In genomic region chr1:98256700-98257099, GRCh38 we compare ENCODE assay signal across 26 cellular contexts.
"Had no signal": no experiment of that assay in that cellular context is flagged by ENCODE, and none has a peak within 500 bp of the region (broad histone marks: within the 10 kb centered on the region; RNA-seq: fewer than 3 reads in every experiment).

No MANE protein-coding gene starts in this region.

- H3K4me3 Mint-ChIP-seq: activated B cell treated with CpG ODN at 0.5 μM for 24 hours; activated CD4-positive, alpha-beta memory T cell treated with anti-CD3 and anti-CD28 coated beads for 36 hours; activated CD8-positive, alpha-beta memory T cell treated with anti-CD3 and anti-CD28 coated beads, Interleukin-2, amount 10 ng/mL, durations not matched to agents 7 days and 5 days; dendritic cell treated with granulocyte-macrophage colony-stimulating factor and Interleukin-4, amounts not matched to agents 40 ng/mL and 50 ng/mL, for 4 days; naive thymus-derived CD8-positive, alpha-beta T cell; stimulated activated naive CD8-positive, alpha-beta T cell treated with anti-CD3 and anti-CD28 coated beads, Interleukin-15, Interleukin-2, amounts not matched to agents 100 ng/mL and 50 ng/mL, for 24 hours; T-helper 1 cell treated with Interleukin-12 subunit alpha and Interleukin-12 subunit beta and Interleukin-4 antibody, amounts not matched to agents 30 μg/mL and 1 μg/mL, for 36 hours had no signal

- H3K4me1 Mint-ChIP-seq: activated B cell treated with CpG ODN at 0.5 μM for 24 hours; activated CD8-positive, alpha-beta memory T cell treated with anti-CD3 and anti-CD28 coated beads, Interleukin-2, amount 10 ng/mL, durations not matched to agents 7 days and 5 days; naive thymus-derived CD8-positive, alpha-beta T cell had no signal

- ATAC-seq: activated CD8-positive, alpha-beta memory T cell treated with anti-CD3 and anti-CD28 coated beads, Interleukin-2, amount 10 ng/mL, durations not matched to agents 7 days and 5 days; activated naive CD4-positive, alpha-beta T cell treated with anti-CD3 and anti-CD28 coated beads, Interleukin-2, amount 50 U/mL, for 72 hours; left lobe of liver; lower lobe of right lung; naive thymus-derived CD8-positive, alpha-beta T cell; upper lobe of right lung had no signal

- DNase-seq: activated B cell treated with CpG ODN at 0.5 μM for 24 hours; activated CD4-positive, alpha-beta memory T cell treated with anti-CD3 and anti-CD28 coated beads for 36 hours; activated CD4-positive, alpha-beta T cell treated with anti-CD3 and anti-CD28 coated beads for 4 hours; activated CD8-positive, alpha-beta memory T cell treated with anti-CD3 and anti-CD28 coated beads, Interleukin-2, amount 10 ng/mL, durations not matched to agents 7 days and 5 days; activated gamma-delta T cell; activated T-cell treated with anti-CD3 and anti-CD28 coated beads for 4 hours; brain microvascular endothelial cell; caudate nucleus; effector memory CD4-positive, alpha-beta T cell; foreskin melanocyte; lower lobe of right lung; naive thymus-derived CD8-positive, alpha-beta T cell; retina; sigmoid colon; stimulated activated CD4-positive, alpha-beta T cell treated with anti-CD3 and anti-CD28 coated beads, Interleukin-15, amount 100 ng/mL, for 24 hours; stimulated activated CD4-positive, alpha-beta T cell treated with anti-CD3 and anti-CD28 coated beads, Interleukin-4, amount 100 ng/mL, for 1 hour; substantia nigra; T1000; thyroid gland; upper lobe of right lung had no signal

- H3K27ac Mint-ChIP-seq: activated B cell treated with CpG ODN at 0.5 μM for 24 hours; activated CD4-positive, alpha-beta memory T cell treated with anti-CD3 and anti-CD28 coated beads for 36 hours; activated CD8-positive, alpha-beta memory T cell treated with anti-CD3 and anti-CD28 coated beads, Interleukin-2, amount 10 ng/mL, durations not matched to agents 7 days and 5 days; activated naive CD4-positive, alpha-beta T cell treated with anti-CD3 and anti-CD28 coated beads, Interleukin-2, amount 50 U/mL, for 72 hours; dendritic cell treated with granulocyte-macrophage colony-stimulating factor and Interleukin-4, amounts not matched to agents 40 ng/mL and 50 ng/mL, for 4 days; naive thymus-derived CD8-positive, alpha-beta T cell; progenitor cell of endocrine pancreas; stimulated activated naive CD8-positive, alpha-beta T cell treated with anti-CD3 and anti-CD28 coated beads, Interleukin-15, Interleukin-2, amounts not matched to agents 100 ng/mL and 50 ng/mL, for 24 hours; T-helper 1 cell treated with Interleukin-12 subunit alpha and Interleukin-12 subunit beta and Interleukin-4 antibody, amounts not matched to agents 30 μg/mL and 1 μg/mL, for 36 hours had no signal

- H3K27me3 Mint-ChIP-seq: activated B cell treated with CpG ODN at 0.5 μM for 24 hours; activated CD4-positive, alpha-beta memory T cell treated with anti-CD3 and anti-CD28 coated beads for 36 hours; activated CD8-positive, alpha-beta memory T cell treated with anti-CD3 and anti-CD28 coated beads, Interleukin-2, amount 10 ng/mL, durations not matched to agents 7 days and 5 days; dendritic cell treated with granulocyte-macrophage colony-stimulating factor and Interleukin-4, amounts not matched to agents 40 ng/mL and 50 ng/mL, for 4 days; naive thymus-derived CD8-positive, alpha-beta T cell; progenitor cell of endocrine pancreas; stimulated activated naive CD8-positive, alpha-beta T cell treated with anti-CD3 and anti-CD28 coated beads, Interleukin-15, Interleukin-2, amounts not matched to agents 100 ng/mL and 50 ng/mL, for 24 hours had no signal

- H3K36me3 Mint-ChIP-seq: activated CD4-positive, alpha-beta memory T cell treated with anti-CD3 and anti-CD28 coated beads for 36 hours; activated naive CD4-positive, alpha-beta T cell treated with anti-CD3 and anti-CD28 coated beads, Interleukin-2, amount 50 U/mL, for 72 hours; naive thymus-derived CD8-positive, alpha-beta T cell had no signal

- H3K9me3 Mint-ChIP-seq: activated naive CD4-positive, alpha-beta T cell treated with anti-CD3 and anti-CD28 coated beads, Interleukin-2, amount 50 U/mL, for 72 hours; T-helper 1 cell treated with Interleukin-12 subunit alpha and Interleukin-12 subunit beta and Interleukin-4 antibody, amounts not matched to agents 30 μg/mL and 1 μg/mL, for 36 hours had no signal
